ENCODE assay signal across 7 cellular contexts in the genomic region with DNA sequence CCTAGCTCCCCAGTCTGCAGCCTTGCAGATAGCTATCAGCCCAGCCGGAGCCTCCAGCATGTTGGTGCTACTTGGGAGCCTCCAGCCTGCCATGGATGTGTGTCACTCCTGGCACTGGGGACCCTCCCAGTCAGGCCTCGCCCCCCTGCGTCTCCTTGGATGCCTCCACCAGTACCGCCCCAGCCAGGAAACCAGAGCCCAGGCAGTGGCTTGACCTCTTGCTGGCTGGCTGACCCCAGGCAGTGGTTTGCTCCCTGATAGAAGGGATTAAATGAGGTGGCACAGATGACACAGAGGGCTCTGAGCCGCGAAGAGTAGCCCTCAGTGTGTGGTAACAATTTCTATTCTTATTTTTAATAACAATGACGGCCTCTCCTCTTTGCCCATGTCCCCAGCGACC.
DNase-seq lines count a peak whose midpoint lies in the region; ATAC-seq, FAIRE-seq and TF ChIP-seq lines count a peak whose summit lies in the region.
"Not testable (repeated sequence)": the region's sequence is repeated elsewhere in the genome, so short reads cannot be mapped to it uniquely, and the experiment has no call there.

No MANE protein-coding gene starts in this region.

- H3K36me3 Mint-ChIP-seq in stimulated activated naive B cell treated with anti-CD40 and anti-IgM and Interleukin-4, amounts not matched to agents 10 μg/mL and 1 μg/mL and 100 μg/mL, for 72 hours, result not testable (repeated sequence)

- ATAC-seq in stimulated activated naive B cell treated with anti-CD40 and anti-IgM and Interleukin-4, amounts not matched to agents 10 μg/mL and 1 μg/mL and 100 μg/mL, for 72 hours (replicated peaks), result peak; percentile 52 to 77

- not testable (repeated sequence) for H3K9me3 Mint-ChIP-seq in stimulated activated naive B cell treated with anti-CD40 and anti-IgM and Interleukin-4, amounts not matched to agents 10 μg/mL and 1 μg/mL and 100 μg/mL, for 72 hours

- POLR2A ChIA-PET in PC-9 (lab: Charles Lee; ENCODE audit: unreplicated experiment), result not testable (repeated sequence)

- not testable (repeated sequence) for H3K4me1 ChIP-seq in PC-9 (replicated peaks; ENCODE audit: insufficient read depth); kidney (ENCODE audit: control insufficient read depth in 1 of 2, insufficient read depth in 1 of 2, low read depth in 1 of 2, low read length in 2 of 2)

- not testable (repeated sequence) for H3K27ac ChIP-seq in PC-9; kidney (ENCODE audit: low read depth in 2 of 2, low read length in 2 of 2)

- not testable (repeated sequence) for H3K4me3 ChIP-seq in PC-9; kidney (ENCODE audit: low read length in 2 of 2)

- not testable (repeated sequence) for TF ChIP-seq CTCF in PC-9 (conservative IDR thresholded peaks at IDR 0.05); kidney (IDR thresholded peaks at IDR 0.05; ENCODE audit: borderline replicate concordance, extremely low read depth, insufficient read depth)

- CTCF ChIA-PET in PC-9 (lab: Charles Lee), result not testable (repeated sequence)

- H3K36me3 ChIP-seq in PC-9 (ENCODE audit: low read depth); kidney (ENCODE audit: control insufficient read depth in 1 of 2, insufficient read depth in 2 of 2, low read length in 2 of 2): not testable (repeated sequence)

- H3F3A ChIP-seq in PC-9 (ENCODE audit: insufficient read depth, low read depth), result not testable (repeated sequence)

- not testable (repeated sequence) for H4K20me1 ChIP-seq in PC-9 (ENCODE audit: insufficient read depth)

- not testable (repeated sequence) for H3K27ac Mint-ChIP-seq in stimulated activated naive B cell treated with anti-CD40 and anti-IgM and Interleukin-4, amounts not matched to agents 10 μg/mL and 1 μg/mL and 100 μg/mL, for 72 hours

- intact Hi-C loops in PC-9 (cut with micrococcal nuclease; ENCODE audit: unreplicated experiment); kidney (cut with DNase I): not testable (repeated sequence)

- not testable (repeated sequence) for H3K79me2 ChIP-seq in PC-9 (ENCODE audit: low read depth)

- not testable (repeated sequence) for H3K27me3 ChIP-seq in PC-9 (ENCODE audit: insufficient read depth, low read depth)

- not testable (repeated sequence) for H3K9me2 ChIP-seq in PC-9 (ENCODE audit: insufficient read depth)

- not testable (repeated sequence) for H2AFZ ChIP-seq in PC-9

- in situ Hi-C loops in Caki2 (cut with HindIII; ENCODE audit: low pct_unique_long_range_greater_than_20kb, low sequenced_read_pairs), result not testable (repeated sequence)

- H3K9ac ChIP-seq in kidney (ENCODE audit: low read length in 2 of 2), result not testable (repeated sequence)

- not testable (repeated sequence) for H3K4me3 Mint-ChIP-seq in stimulated activated naive B cell treated with anti-CD40 and anti-IgM and Interleukin-4, amounts not matched to agents 10 μg/mL and 1 μg/mL and 100 μg/mL, for 72 hours

- H3K9me3 ChIP-seq in PC-9 (ENCODE audit: insufficient read depth, low read depth); kidney (ENCODE audit: control insufficient read depth in 1 of 2, low read length in 2 of 2): not testable (repeated sequence)

- DNase-seq in Caki2 (ENCODE audit: low read depth) (peak; percentile 70), HT1080 (ENCODE audit: low read depth) (peak; percentile 21), PC-9 (peak; percentile 39 to 60), kidney (peak; percentile 67), myocyte (ENCODE audit: low read depth) (peak; percentile 80)
- DNase-seq in activated effector memory CD4-positive, alpha-beta T cell treated with anti-CD3 and anti-CD28 coated beads, Interleukin-2, amount 50 U/mL, for 16 hours, result peak; percentile 57
- DNase-seq in stimulated activated naive B cell treated with anti-CD40 and anti-IgM and Interleukin-4, amounts not matched to agents 10 μg/mL and 1 μg/mL and 100 μg/mL, for 72 hours, result not testable (repeated sequence)

- not testable (repeated sequence) for FAIRE-seq in kidney (lab: Jason Lieb, UNC)

- not testable (repeated sequence) for BruUV-seq in PC-9 (replicated peaks; lab: Mats Ljungman, UMichigan)

- H3K27me3 Mint-ChIP-seq in stimulated activated naive B cell treated with anti-CD40 and anti-IgM and Interleukin-4, amounts not matched to agents 10 μg/mL and 1 μg/mL and 100 μg/mL, for 72 hours, result not testable (repeated sequence)

- not testable (repeated sequence) for H3K4me2 ChIP-seq in PC-9

- peaks cover 9 to 10% of the 10 kb centered on the region in 2 donors for H3K4me1 Mint-ChIP-seq in stimulated activated naive B cell treated with anti-CD40 and anti-IgM and Interleukin-4, amounts not matched to agents 10 μg/mL and 1 μg/mL and 100 μg/mL, for 72 hours
